ENCODE assay signal across 9 cellular contexts in genomic region chr20:43458422-43458924, GRCh38. TPM values are rescaled to one million over a fixed set of nuclear protein-coding genes. Genes with fewer than 3 reads are reported as not detected.
DNase-seq lines count a peak whose midpoint lies in the region; ATAC-seq and TF ChIP-seq lines count a peak whose summit lies in the region.
"Had no signal": no experiment of that assay in that cellular context is flagged by ENCODE, and none has a peak within 500 bp of the region (broad histone marks: within the 10 kb centered on the region; RNA-seq: fewer than 3 reads in every experiment).

No MANE protein-coding gene starts in this region.

- H3K9me3 ChIP-seq in T-helper 17 cell (ENCODE audit: control insufficient read depth, low read length, poor library complexity, severe bottlenecking), result no peaks in the 10 kb centered on the region

- H3K4me3 ChIP-seq in AG10803 (ENCODE audit: low read length), result peak overlapping the region; percentile 88
- H3K4me3 ChIP-seq in skeletal muscle cell (ENCODE audit: low read depth, low read length), result peak overlapping the region; percentile 85

- H3K27me3 Mint-ChIP-seq in T-helper 17 cell, result peaks cover 10% of the 10 kb centered on the region

- no peak for DNase-seq in AG10803 (ENCODE audit: low read depth)
- DNase-seq in T-helper 17 cell, result no peak
- no peak for DNase-seq in foreskin keratinocyte
- no peak for DNase-seq in skeletal muscle cell (ENCODE audit: low read depth)
- DNase-seq in NCI-H1105 (lab: John Stamatoyannopoulos, UW), result no peak
- no peak for DNase-seq in NCI-H1048 (lab: John Stamatoyannopoulos, UW)
- DNase-seq in KBM-7, result no peak

- TF ChIP-seq CTCF in AG10803 (conservative IDR thresholded peaks at IDR 0.05; ENCODE audit: low read length), result no peak
- no peak for TF ChIP-seq CTCF in foreskin keratinocyte (conservative IDR thresholded peaks at IDR 0.05)

- H3K27ac ChIP-seq in foreskin keratinocyte, result peak overlapping the region; percentile 97

- peak overlapping the region; percentile 90 for H3K4me3 Mint-ChIP-seq in T-helper 17 cell

- peaks cover 26% of the 10 kb centered on the region for H3K4me1 Mint-ChIP-seq in T-helper 17 cell

- ATAC-seq in GM21447 (IDR thresholded peaks at IDR 0.05; ENCODE audit: unreplicated experiment), result peak; percentile 10
- ATAC-seq in T-helper 17 cell, result peak; percentile 1
- no peak for ATAC-seq in foreskin keratinocyte

- peak overlapping the region; percentile 96 for H3K27ac Mint-ChIP-seq in T-helper 17 cell

- H3K36me3 Mint-ChIP-seq in T-helper 17 cell (ENCODE audit: low read depth), result peaks cover 10% of the 10 kb centered on the region

- in situ Hi-C loops in KBM-7 (cut with MboI; ENCODE audit: low pct_unique_long_range_greater_than_20kb, low sequenced_read_pairs), result loop anchor here (25.0 kb wide), 1 partner anchor 229 kb away; no protein-coding TSS in a partner anchor

- H3K4me1 ChIP-seq in foreskin keratinocyte, result peaks cover 4% of the 10 kb centered on the region

- no peaks in the 10 kb centered on the region for H3K27me3 ChIP-seq in foreskin keratinocyte

RNA-seq across cellular contexts. Expression of gene SRSF6, which starts 0.8 kb away (rescaled TPM):
- total RNA-seq in T-helper 17 cell (100 to 1,000 TPM; 257 to 285 TPM), foreskin keratinocyte (75.7 and 82.6 TPM in 2 replicates)
- 56.8 and 65.6 TPM in 2 replicates for polyA plus RNA-seq in foreskin keratinocyte

RNA-seq across cellular contexts. Expression of gene L3MBTL1, which starts 49.0 kb away (rescaled TPM):
- 10 to 100 TPM in 1 of 2 donors, 1 to 10 TPM in 1; 9.9 to 11.6 TPM for total RNA-seq in T-helper 17 cell
- total RNA-seq in foreskin keratinocyte, result 4.2 and 4.8 TPM in 2 replicates
- polyA plus RNA-seq in foreskin keratinocyte, result 1.5 and 2.4 TPM in 2 replicates
- total RNA-seq: HT1080 had no signal
